In genomic region chr1:53949023-53949611, GRCh38 we compare ENCODE assay signal across 10 cellular contexts. TPM values are rescaled to one million over a fixed set of nuclear protein-coding genes. Genes with fewer than 3 reads are reported as not detected.
DNase-seq lines count a peak whose midpoint lies in the region; ATAC-seq and TF ChIP-seq lines count a peak whose summit lies in the region.
"Had no signal": no experiment of that assay in that cellular context is flagged by ENCODE, and none has a peak within 500 bp of the region (broad histone marks: within the 10 kb centered on the region; RNA-seq: fewer than 3 reads in every experiment).

No MANE protein-coding gene starts in this region.

- no peak overlapping the region for H3K4me3 ChIP-seq in brain microvascular endothelial cell (ENCODE audit: low read depth, low read length)
- H3K4me3 ChIP-seq: SJSA1 had no signal

- ATAC-seq in HG02571 (IDR thresholded peaks at IDR 0.05; ENCODE audit: unreplicated experiment) (no peak), HG03521 (IDR thresholded peaks at IDR 0.05; ENCODE audit: unreplicated experiment) (no peak)
- ATAC-seq in effector memory CD8-positive, alpha-beta T cell (replicated peaks): no peak
- ATAC-seq: left colon had no signal

- H3K9me3 Mint-ChIP-seq in effector memory CD8-positive, alpha-beta T cell: no peaks in the 10 kb centered on the region

- H3K36me3 ChIP-seq in brain microvascular endothelial cell (replicated peaks): peaks cover 12% of the 10 kb centered on the region

- no peak overlapping the region for H3K27ac ChIP-seq in brain microvascular endothelial cell
- H3K27ac ChIP-seq: SJSA1 had no signal

- in situ Hi-C loops in G401 (cut with HindIII; ENCODE audit: low sequenced_read_pairs) (no loop called here), brain microvascular endothelial cell (cut with HindIII; ENCODE audit: low pct_ligation_motif_present, low sequenced_read_pairs) (no loop called here)

- TF ChIP-seq CTCF in brain microvascular endothelial cell (IDR thresholded peaks at IDR 0.05; ENCODE audit: low read depth, low read length, missing control alignments): peak; percentile 82

- H3K27me3 ChIP-seq in brain microvascular endothelial cell (replicated peaks): no peaks in the 10 kb centered on the region
- H3K27me3 ChIP-seq: SJSA1 had no signal

- H3K27me3 Mint-ChIP-seq in effector memory CD8-positive, alpha-beta T cell: no peaks in the 10 kb centered on the region

- H3K4me1 Mint-ChIP-seq in effector memory CD8-positive, alpha-beta T cell (ENCODE audit: low read depth in 2 of 2): peaks cover 15 to 19% of the 10 kb centered on the region in 2 donors

- H3K27ac Mint-ChIP-seq in effector memory CD8-positive, alpha-beta T cell: no peak overlapping the region

- DNase-seq in AML-193 (lab: John Stamatoyannopoulos, UW): peak; percentile 44 to 52
- DNase-seq in G401 (ENCODE audit: low spot score): peak; percentile 47
- DNase-seq in NCI-H2171 treated with DMSO at 0.1 percent for 48 hours (lab: John Stamatoyannopoulos, UW): peak; percentile 60
- DNase-seq in brain microvascular endothelial cell: no peak
- peak; percentile 43 for DNase-seq in myocyte (ENCODE audit: low read depth)
- no peak for DNase-seq in effector memory CD8-positive, alpha-beta T cell

- H3K4me3 Mint-ChIP-seq in effector memory CD8-positive, alpha-beta T cell: no peak overlapping the region

- peaks cover 19% of the 10 kb centered on the region for H3K36me3 Mint-ChIP-seq in effector memory CD8-positive, alpha-beta T cell (ENCODE audit: insufficient read depth)

RNA-seq across cellular contexts. Expression of gene LRRC42, which starts 3.0 kb away (rescaled TPM):
- 60.4 and 94.7 TPM in 2 replicates for total RNA-seq in G401 (2014; rRNA removed; shearing (Covaris generic))
- 35.7 and 39.9 TPM in 2 replicates for total RNA-seq in myocyte
- polyA plus RNA-seq in myocyte (2012): 52.8 TPM

RNA-seq across cellular contexts. Expression of gene IFT25, which starts 3.6 kb away (rescaled TPM):
- 38.3 and 56.6 TPM in 2 replicates for total RNA-seq in G401 (2014; rRNA removed; shearing (Covaris generic))
- total RNA-seq in myocyte: 9.9 and 14.4 TPM in 2 replicates
- 19.9 TPM for polyA plus RNA-seq in myocyte (2012)

RNA-seq across cellular contexts. Expression of gene DIO1, which starts 55.1 kb away (rescaled TPM):
- not detected in 2 replicates for total RNA-seq in G401 (2014; rRNA removed; shearing (Covaris generic))
- total RNA-seq in myocyte: not detected in 2 replicates
- 0.14 TPM for polyA plus RNA-seq in myocyte (2012)
- total RNA-seq: SJSA1 had no signal

RNA-seq across cellular contexts. Expression of gene YIPF1, which starts 59.5 kb away (rescaled TPM):
- 15.3 and 29.1 TPM in 2 replicates for total RNA-seq in G401 (2014; rRNA removed; shearing (Covaris generic))
- 22.2 and 22.5 TPM in 2 replicates for total RNA-seq in myocyte
- 31.0 TPM for polyA plus RNA-seq in myocyte (2012)

Comparison
In these comparisons a context has a peak if more than half of its experiments do, and no peak if none do; other contexts are left out.
1. DNase-seq: peak in AML-193 (2 of 2), G401 (single experiment), NCI-H2171 treated with DMSO at 0.1 percent for 48 hours (single experiment) and myocyte (single experiment); none in brain microvascular endothelial cell (single experiment) and effector memory CD8-positive, alpha-beta T cell (0 of 3).